14 cellular contexts compared by ENCODE assay signal in genomic region chr6:22250486-22250885, GRCh38. TPM values are rescaled to one million over a fixed set of nuclear protein-coding genes. Genes with fewer than 3 reads are reported as not detected.
DNase-seq lines count a peak whose midpoint lies in the region; ATAC-seq and TF ChIP-seq lines count a peak whose summit lies in the region.
"Had no signal": no experiment of that assay in that cellular context is flagged by ENCODE, and none has a peak within 500 bp of the region (broad histone marks: within the 10 kb centered on the region; RNA-seq: fewer than 3 reads in every experiment).

No MANE protein-coding gene starts in this region.

- H3K4me3 ChIP-seq in SJCRH30: no peak overlapping the region
- no peak overlapping the region for H3K4me3 ChIP-seq in upper lobe of left lung

- DNase-seq in Calu3: no peak
- peak; percentile 96 for DNase-seq in NCI-H146 (lab: John Stamatoyannopoulos, UW)
- DNase-seq in SJCRH30: peak; percentile 56 to 77
- DNase-seq in left kidney (ENCODE audit: low read depth, low spot score): peak; percentile 43
- DNase-seq in activated T-cell treated with anti-CD3 and anti-CD28 coated beads, Interleukin-2, amount 50 U/mL, for 24 hours: no peak
- no peak for DNase-seq in upper lobe of left lung
- no peak for DNase-seq in GM20000 (ENCODE audit: low spot score)
- DNase-seq in globus pallidus (ENCODE audit: low spot score): no peak
- DNase-seq: activated CD8-positive, alpha-beta memory T cell treated with anti-CD3 and anti-CD28 coated beads, Interleukin-2, amount 50 U/mL, for 48 hours; BE2C; T1000 had no signal

- TF ChIP-seq POLR2A in upper lobe of left lung (IDR thresholded peaks at IDR 0.05): no peak

- TF ChIP-seq EP300 in upper lobe of left lung (IDR thresholded peaks at IDR 0.05): no peak

- ATAC-seq in upper lobe of left lung (ENCODE audit: low FRiP score in 2 of 2): no peak

- H3K27ac ChIP-seq in SJCRH30: peak overlapping the region; percentile 5; the same call in 1 of the 2 replicates
- H3K27ac ChIP-seq in upper lobe of left lung: no peak overlapping the region

- H3K27me3 ChIP-seq in SJCRH30 (no peaks in the 10 kb centered on the region), upper lobe of left lung (no peaks in the 10 kb centered on the region)
- H3K27me3 ChIP-seq: BE2C had no signal

- CTCF ChIA-PET in Calu3 (lab: Charles Lee): interaction anchor here (0.5 to 0.6 kb wide), 2 partner anchors 155 to 272 kb away, joined by 3 read pairs; no protein-coding TSS in a partner anchor

- H3K36me3 Mint-ChIP-seq in Calu3 (ENCODE audit: insufficient read depth, unreplicated experiment): no peaks in the 10 kb centered on the region
- no peaks in the 10 kb centered on the region for H3K36me3 Mint-ChIP-seq in activated T-cell treated with anti-CD3 and anti-CD28 coated beads, Interleukin-2, amount 50 U/mL, for 24 hours (ENCODE audit: low read depth)

- H3K4me1 ChIP-seq in SJCRH30 (peaks cover 21% of the 10 kb centered on the region), upper lobe of left lung (peaks cover 0 to 4% (median 0%) of the 10 kb centered on the region in 4 donors)
- H3K4me1 ChIP-seq: BE2C had no signal

- H3K4me3 Mint-ChIP-seq in Calu3 (ENCODE audit: low read depth, unreplicated experiment): no peak overlapping the region
- no peak overlapping the region for H3K4me3 Mint-ChIP-seq in activated T-cell treated with anti-CD3 and anti-CD28 coated beads, Interleukin-2, amount 50 U/mL, for 24 hours
- H3K4me3 Mint-ChIP-seq: stimulated activated naive CD8-positive, alpha-beta T cell treated with anti-CD3 and anti-CD28 coated beads, Interleukin-15, Interleukin-2, amounts not matched to agents 100 ng/mL and 50 ng/mL, for 24 hours had no signal

- H3K4me1 Mint-ChIP-seq in Calu3 (ENCODE audit: low read depth, unreplicated experiment): peaks cover 47% of the 10 kb centered on the region
- no peaks in the 10 kb centered on the region for H3K4me1 Mint-ChIP-seq in activated T-cell treated with anti-CD3 and anti-CD28 coated beads, Interleukin-2, amount 50 U/mL, for 24 hours (ENCODE audit: low read depth)

- TF ChIP-seq CTCF in Calu3 (IDR thresholded peaks at IDR 0.05; ENCODE audit: unreplicated experiment) (no peak), upper lobe of left lung (IDR thresholded peaks at IDR 0.05) (no peak), GM20000 (IDR thresholded peaks at IDR 0.05; ENCODE audit: extremely low read depth, missing control alignments) (no peak)

- H3K27me3 Mint-ChIP-seq in Calu3 (ENCODE audit: unreplicated experiment): no peaks in the 10 kb centered on the region
- no peaks in the 10 kb centered on the region for H3K27me3 Mint-ChIP-seq in activated T-cell treated with anti-CD3 and anti-CD28 coated beads, Interleukin-2, amount 50 U/mL, for 24 hours
- H3K27me3 Mint-ChIP-seq: stimulated activated naive CD8-positive, alpha-beta T cell treated with anti-CD3 and anti-CD28 coated beads, Interleukin-15, Interleukin-2, amounts not matched to agents 100 ng/mL and 50 ng/mL, for 24 hours had no signal

- H3K9me3 Mint-ChIP-seq in Calu3 (ENCODE audit: low read depth, unreplicated experiment): peaks cover 5% of the 10 kb centered on the region
- peaks cover 2% of the 10 kb centered on the region for H3K9me3 Mint-ChIP-seq in activated T-cell treated with anti-CD3 and anti-CD28 coated beads, Interleukin-2, amount 50 U/mL, for 24 hours
- H3K9me3 Mint-ChIP-seq: stimulated activated naive CD8-positive, alpha-beta T cell treated with anti-CD3 and anti-CD28 coated beads, Interleukin-15, Interleukin-2, amounts not matched to agents 100 ng/mL and 50 ng/mL, for 24 hours had no signal

- intact Hi-C loops in Calu3 (cut with micrococcal nuclease; ENCODE audit: unreplicated experiment): loop anchor here (5.0 kb wide), 1 partner anchor 577 kb away; no protein-coding TSS in a partner anchor

- H3K9me3 ChIP-seq in SJCRH30 (replicated peaks): no peaks in the 10 kb centered on the region
- no peaks in the 10 kb centered on the region for H3K9me3 ChIP-seq in upper lobe of left lung
- H3K9me3 ChIP-seq: BE2C had no signal

- no TSS peak for BruUV-seq in Calu3 (replicated peaks; lab: Mats Ljungman, UMichigan)

- H3K27ac Mint-ChIP-seq in Calu3 (ENCODE audit: unreplicated experiment): peak overlapping the region; percentile 46
- H3K27ac Mint-ChIP-seq in activated T-cell treated with anti-CD3 and anti-CD28 coated beads, Interleukin-2, amount 50 U/mL, for 24 hours: no peak overlapping the region
- H3K27ac Mint-ChIP-seq: stimulated activated naive CD8-positive, alpha-beta T cell treated with anti-CD3 and anti-CD28 coated beads, Interleukin-15, Interleukin-2, amounts not matched to agents 100 ng/mL and 50 ng/mL, for 24 hours had no signal

- H3K36me3 ChIP-seq in SJCRH30 (no peaks in the 10 kb centered on the region), upper lobe of left lung (no peaks in the 10 kb centered on the region)
- H3K36me3 ChIP-seq: BE2C had no signal

- 68 to 71% methylated on average over 1 of the region's 1 CpG for WGBS in upper lobe of left lung, 2 donors

RNA-seq across cellular contexts. Expression of gene PRL, which starts 46.4 kb away (rescaled TPM):
- total RNA-seq in Calu3 (2022) (not detected in 2 replicates), upper lobe of left lung (under 1 TPM in 1 of 6 donors, not detected in 5; 0.14 TPM)
- 1.1 and 2.1 TPM in 2 replicates for total RNA-seq in SJCRH30 (2014; rRNA removed; shearing (Covaris generic))
- total RNA-seq: bronchial epithelial cell, mononuclear cell had no signal

Comparison
In these comparisons a context has a peak if more than half of its experiments do, and no peak if none do; other contexts are left out.
1. DNase-seq: peak in NCI-H146 (single experiment), SJCRH30 (2 of 2) and left kidney (single experiment); none in Calu3 (single experiment), activated T-cell treated with anti-CD3 and anti-CD28 coated beads, Interleukin-2, amount 50 U/mL, for 24 hours (single experiment), upper lobe of left lung (0 of 2), GM20000 (single experiment) and globus pallidus (single experiment).